In the genomic region with DNA sequence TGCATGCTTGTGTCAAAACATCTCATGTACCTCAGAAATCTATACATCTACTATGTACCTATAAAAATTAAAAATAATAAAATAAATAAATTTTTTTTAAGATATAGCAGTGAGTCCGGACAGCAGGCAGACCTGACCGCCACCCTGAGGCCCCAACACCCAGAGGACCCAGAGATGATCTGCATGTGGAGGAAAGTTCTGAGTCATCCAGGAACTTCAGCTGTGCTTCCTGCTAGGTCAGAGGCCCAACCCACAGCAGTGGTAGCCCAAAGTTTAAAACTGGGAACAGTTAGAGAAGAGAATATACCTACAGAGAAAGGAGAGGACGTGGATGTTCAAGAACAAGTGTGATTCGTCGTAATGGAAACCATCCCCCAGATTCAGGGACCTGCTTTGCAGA, we compare ENCODE assay signal across 22 cellular contexts.
DNase-seq lines count a peak whose midpoint lies in the region; ATAC-seq, FAIRE-seq and TF ChIP-seq lines count a peak whose summit lies in the region.
"Had no signal": no experiment of that assay in that cellular context is flagged by ENCODE, and none has a peak within 500 bp of the region (broad histone marks: within the 10 kb centered on the region; RNA-seq: fewer than 3 reads in every experiment).

No MANE protein-coding gene starts in this region.

- H3K4me3 ChIP-seq in bronchial epithelial cell (ENCODE audit: low read depth, low read length), result no peak overlapping the region
- H3K4me3 ChIP-seq: BLaER1 treated with 17β-estradiol and CSF1 and Interleukin-3, amounts not matched to agents 10 nM and 100 nM; lower lobe of right lung; PC-9; SK-N-MC; smooth muscle cell; testis had no signal

- no peak for ATAC-seq in GM21737 (IDR thresholded peaks at IDR 0.05; ENCODE audit: unreplicated experiment)
- ATAC-seq: naive thymus-derived CD4-positive, alpha-beta T cell had no signal

- DNase-seq in DMS53 (lab: John Stamatoyannopoulos, UW) (peak; percentile 27), DMS53 treated with DMSO at 0.1 percent for 48 hours (lab: John Stamatoyannopoulos, UW; ENCODE audit: unreplicated experiment) (no peak), MV-4-11 (lab: John Stamatoyannopoulos, UW) (peak; percentile 51), bronchial epithelial cell (ENCODE audit: low read depth) (peak; percentile 45), urothelium cell line (ENCODE audit: low spot score) (no peak), AG08396 (ENCODE audit: low spot score) (no peak)
- DNase-seq in stimulated activated CD4-positive, alpha-beta T cell treated with anti-CD3 and anti-CD28 coated beads, Interleukin-1b, Interleukin-23, amount 100 ng/mL, for 48 hours, result no peak
- DNase-seq: activated CD4-positive, alpha-beta memory T cell treated with anti-CD3 and anti-CD28 coated beads for 36 hours; activated T-cell treated with anti-CD3 and anti-CD28 coated beads, Interleukin-2, amount 50 U/mL, for 1 hour; DMS153; immature natural killer cell; lower lobe of right lung; naive thymus-derived CD4-positive, alpha-beta T cell; NCI-H1105; NCI-H748 treated with DMSO at 0.1 percent for 48 hours; testis had no signal

- FAIRE-seq in bronchial epithelial cell (lab: Jason Lieb, UNC) (no peak), urothelium cell line (lab: Jason Lieb, UNC) (peak; percentile 32)
- FAIRE-seq: TTC549 had no signal

- no peaks in the 10 kb centered on the region for H3K36me3 ChIP-seq in bronchial epithelial cell (ENCODE audit: control insufficient read depth, insufficient read depth, low read length)
- H3K36me3 ChIP-seq: BLaER1 treated with 17β-estradiol and CSF1 and Interleukin-3, amounts not matched to agents 10 nM and 100 nM; lower lobe of right lung had no signal

- no peak for TF ChIP-seq CTCF in bronchial epithelial cell (IDR thresholded peaks at IDR 0.05; ENCODE audit: insufficient read depth, low read length, severe bottlenecking)

- no peaks in the 10 kb centered on the region for H3K27me3 ChIP-seq in bronchial epithelial cell (ENCODE audit: control insufficient read depth, insufficient read depth, low read length)
- H3K27me3 ChIP-seq: BLaER1 treated with 17β-estradiol and CSF1 and Interleukin-3, amounts not matched to agents 10 nM and 100 nM; testis had no signal

Comparison
In these comparisons a context has a peak if more than half of its experiments do, and no peak if none do; other contexts are left out.
1. DNase-seq: peak in DMS53 (single experiment), MV-4-11 (single experiment) and bronchial epithelial cell (single experiment); none in DMS53 treated with DMSO at 0.1 percent for 48 hours (single experiment), urothelium cell line (single experiment), AG08396 (single experiment) and stimulated activated CD4-positive, alpha-beta T cell treated with anti-CD3 and anti-CD28 coated beads, Interleukin-1b, Interleukin-23, amount 100 ng/mL, for 48 hours (single experiment).